8 cellular contexts compared by ENCODE assay signal in the genomic region with DNA sequence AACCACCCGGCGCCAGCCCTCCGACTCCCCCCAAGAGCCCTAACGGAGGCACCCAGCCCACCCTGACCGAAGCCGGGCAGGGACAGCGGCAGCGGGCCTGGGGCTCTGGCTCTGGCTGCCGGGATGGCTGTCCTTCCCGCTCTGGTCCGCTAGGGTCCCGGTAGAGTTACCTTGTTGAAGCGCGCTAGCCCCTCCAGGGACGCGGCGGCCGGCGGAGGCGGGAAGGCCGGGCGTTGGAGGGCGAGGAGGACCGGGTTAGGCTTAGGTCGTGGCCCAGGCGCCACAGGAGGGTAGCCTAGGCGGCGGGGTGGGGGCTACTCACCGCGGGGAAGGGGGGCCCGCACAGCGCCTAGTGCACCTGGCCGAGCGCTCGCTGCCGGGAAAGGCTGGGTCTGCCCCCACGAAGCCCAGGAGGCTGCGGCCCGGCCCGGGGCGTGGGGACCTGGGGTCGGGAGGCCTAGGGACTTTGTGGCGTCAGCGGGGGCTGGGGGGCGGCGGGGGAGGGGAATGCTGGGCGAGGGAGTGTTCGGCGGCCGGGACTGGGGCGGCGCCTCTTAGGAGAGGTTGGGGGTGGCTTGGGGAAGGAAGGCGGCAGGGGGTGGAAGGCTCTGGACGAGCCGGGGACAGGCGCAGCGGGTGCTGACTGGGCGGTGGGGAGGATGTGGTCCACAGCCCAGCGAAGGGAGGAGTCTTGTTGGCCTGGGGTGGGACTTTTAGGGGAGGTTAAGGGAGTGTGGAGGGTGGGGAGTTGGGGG. TPM values are rescaled to one million over a fixed set of nuclear protein-coding genes. Genes with fewer than 3 reads are reported as not detected.
DNase-seq lines count a peak whose midpoint lies in the region; ATAC-seq and TF ChIP-seq lines count a peak whose summit lies in the region.

A gene with protein sequence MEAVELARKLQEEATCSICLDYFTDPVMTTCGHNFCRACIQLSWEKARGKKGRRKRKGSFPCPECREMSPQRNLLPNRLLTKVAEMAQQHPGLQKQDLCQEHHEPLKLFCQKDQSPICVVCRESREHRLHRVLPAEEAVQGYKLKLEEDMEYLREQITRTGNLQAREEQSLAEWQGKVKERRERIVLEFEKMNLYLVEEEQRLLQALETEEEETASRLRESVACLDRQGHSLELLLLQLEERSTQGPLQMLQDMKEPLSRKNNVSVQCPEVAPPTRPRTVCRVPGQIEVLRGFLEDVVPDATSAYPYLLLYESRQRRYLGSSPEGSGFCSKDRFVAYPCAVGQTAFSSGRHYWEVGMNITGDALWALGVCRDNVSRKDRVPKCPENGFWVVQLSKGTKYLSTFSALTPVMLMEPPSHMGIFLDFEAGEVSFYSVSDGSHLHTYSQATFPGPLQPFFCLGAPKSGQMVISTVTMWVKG (minus strand): TSS at position 645 of the 755 bp plus-strand sequence. CDS start 1,789 bp downstream, outside the sequence.

- H3K36me3 ChIP-seq in CD4-positive, CD25-positive, alpha-beta regulatory T cell (ENCODE audit: control insufficient read depth, insufficient read depth, low read length) = no peaks in the 10 kb centered on the region
- no peaks in the 10 kb centered on the region for H3K36me3 ChIP-seq in psoas muscle (ENCODE audit: insufficient read depth in 1 of 2, low read depth in 1 of 2)

- peak within 1 kb of the TSS; percentile 80 to 88 (median 85) for H3K4me3 Mint-ChIP-seq in CD4-positive, CD25-positive, alpha-beta regulatory T cell

- H3K4me1 ChIP-seq in CD4-positive, CD25-positive, alpha-beta regulatory T cell (ENCODE audit: control insufficient read depth, insufficient read depth, low read length, poor library complexity, severe bottlenecking) = peaks cover 21% of the 10 kb centered on the region
- H3K4me1 ChIP-seq in psoas muscle = peaks cover 5% of the 10 kb centered on the region

- no peaks in the 10 kb centered on the region for H3K9me3 ChIP-seq in CD4-positive, CD25-positive, alpha-beta regulatory T cell (ENCODE audit: control insufficient read depth in 2 of 2, low read length in 2 of 2)
- no peaks in the 10 kb centered on the region for H3K9me3 ChIP-seq in psoas muscle

- H3K27ac ChIP-seq in CD4-positive, CD25-positive, alpha-beta regulatory T cell (ENCODE audit: insufficient read depth, low read length, poor library complexity, severe bottlenecking) = no peak within 1 kb of the TSS
- no peak within 1 kb of the TSS for H3K27ac ChIP-seq in psoas muscle

- WGBS in psoas muscle, 3 donors = 1 to 2% (median 1%) methylated on average over 39 to 59 of the region's 59 CpGs

- H3K27ac Mint-ChIP-seq in CD4-positive, CD25-positive, alpha-beta regulatory T cell = peak within 1 kb of the TSS in 2 of 3 donors; percentile 12 to 45

- H3K4me3 ChIP-seq in CD4-positive, CD25-positive, alpha-beta regulatory T cell (ENCODE audit: low read depth, low read length) = peak within 1 kb of the TSS; percentile 31
- peak within 1 kb of the TSS; percentile 55 for H3K4me3 ChIP-seq in psoas muscle

- no peaks in the 10 kb centered on the region for H3K9me3 Mint-ChIP-seq in CD4-positive, CD25-positive, alpha-beta regulatory T cell

- peak; percentile 54 to 65 for ATAC-seq in CD4-positive, CD25-positive, alpha-beta regulatory T cell (ENCODE audit: low read depth in 2 of 2)
- ATAC-seq in Right ventricle myocardium superior (ENCODE audit: poor library complexity) = peak; percentile 56
- ATAC-seq in psoas muscle = peak; percentile 33 to 67 (median 49)
- no peak for ATAC-seq in GM21825 (IDR thresholded peaks at IDR 0.05; ENCODE audit: unreplicated experiment)
- ATAC-seq in HG03280 (IDR thresholded peaks at IDR 0.05; ENCODE audit: unreplicated experiment) = no peak

- intact Hi-C loops in Right ventricle myocardium superior (cut with DNase I) = no loop called here
- intact Hi-C loops in psoas muscle (cut with DNase I) = no loop called here

- H3K27me3 Mint-ChIP-seq in CD4-positive, CD25-positive, alpha-beta regulatory T cell = peaks cover 38% of the 10 kb centered on the region

- peaks cover 4% of the 10 kb centered on the region for H3K36me3 Mint-ChIP-seq in CD4-positive, CD25-positive, alpha-beta regulatory T cell

- peaks cover 5 to 30% (median 17%) of the 10 kb centered on the region in 4 donors for H3K4me1 Mint-ChIP-seq in CD4-positive, CD25-positive, alpha-beta regulatory T cell

- no peak for TF ChIP-seq CTCF in psoas muscle (IDR thresholded peaks at IDR 0.05)

- peak; percentile 18 to 60 (median 24) for DNase-seq in CD4-positive, CD25-positive, alpha-beta regulatory T cell
- DNase-seq in NCI-H1048 (lab: John Stamatoyannopoulos, UW) (peak; percentile 43), Right ventricle myocardium superior (no peak), psoas muscle (no peak), T1000 (lab: John Stamatoyannopoulos, UW) (no peak)
- DNase-seq in activated gamma-delta T cell treated with anti-CD3 and anti-CD28 coated beads, Interleukin-2, amount 50 U/mL, for 16 hours (ENCODE audit: low read depth) = peak; percentile 17

- peaks cover 10% of the 10 kb centered on the region for H3K27me3 ChIP-seq in CD4-positive, CD25-positive, alpha-beta regulatory T cell (ENCODE audit: control insufficient read depth, insufficient read depth, low read length)
- H3K27me3 ChIP-seq in psoas muscle (ENCODE audit: insufficient read depth in 3 of 3, low read length in 2 of 3) = peaks cover 0 to 35% (median 13%) of the 10 kb centered on the region in 3 donors

RNA-seq across cellular contexts. Expression of the gene that starts here (rescaled TPM):
- 0.30 TPM for total RNA-seq in CD4-positive, CD25-positive, alpha-beta regulatory T cell
- under 1 TPM in 3 of 4 donors, not detected in 1; 0.41 to 0.61 (median 0.41) TPM for polyA plus RNA-seq in CD4-positive, CD25-positive, alpha-beta regulatory T cell
- 0.32 TPM for total RNA-seq in Right ventricle myocardium superior
- not detected for total RNA-seq in psoas muscle
- polyA plus RNA-seq in psoas muscle = under 1 TPM in 1 of 3 donors, not detected in 2; 0.03 TPM

Comparison
In these comparisons a context has a peak if more than half of its experiments do, and no peak if none do; other contexts are left out.
1. Peak in DNase-seq, ATAC-seq and H3K4me3 ChIP-seq in CD4-positive, CD25-positive, alpha-beta regulatory T cell; RNA of the gene not detected or under 1 TPM.
2. Peak in ATAC-seq in Right ventricle myocardium superior; RNA of the gene not detected or under 1 TPM.
3. Peak in ATAC-seq and H3K4me3 ChIP-seq in psoas muscle; RNA of the gene not detected or under 1 TPM.
4. DNase-seq: peak in NCI-H1048 (single experiment) and activated gamma-delta T cell treated with anti-CD3 and anti-CD28 coated beads, Interleukin-2, amount 50 U/mL, for 16 hours (single experiment); none in Right ventricle myocardium superior (single experiment), psoas muscle (0 of 2) and T1000 (single experiment).